Comparison of ENCODE assay signal across 8 cellular contexts in genomic region chr1:61851849-61852692, GRCh38.
DNase-seq lines count a peak whose midpoint lies in the region; ATAC-seq and TF ChIP-seq lines count a peak whose summit lies in the region.

No MANE protein-coding gene starts in this region.

- H3K27me3 Mint-ChIP-seq in nephron (ENCODE audit: low read depth) = no peaks in the 10 kb centered on the region

- H3K27ac ChIP-seq in C4-2B (no peak overlapping the region), SK-N-MC (no peak overlapping the region), esophagus muscularis mucosa (replicated peaks in 1 of 4) (no peak overlapping the region)

- no peaks in the 10 kb centered on the region for H3K9me3 Mint-ChIP-seq in nephron

- H3K4me3 Mint-ChIP-seq in nephron = no peak overlapping the region

- TF ChIP-seq POLR2A in NB4 (IDR thresholded peaks at IDR 0.05; ENCODE audit: extremely low read depth, insufficient read length) = no peak
- TF ChIP-seq POLR2A in esophagus muscularis mucosa (IDR thresholded peaks at IDR 0.05; ENCODE audit: low read depth) = no peak

- H3K9me3 ChIP-seq in SK-N-MC (ENCODE audit: low read depth, low read length) (no peaks in the 10 kb centered on the region), esophagus muscularis mucosa (no peaks in the 10 kb centered on the region)

- no peak for TF ChIP-seq EP300 in esophagus muscularis mucosa (IDR thresholded peaks at IDR 0.05)

- intact Hi-C loops in esophagus muscularis mucosa (cut with DNase I) = loop anchor here (5.0 kb wide), 2 partner anchors 810 to 880 kb away; no protein-coding TSS in a partner anchor

- H3K36me3 Mint-ChIP-seq in nephron (ENCODE audit: low read depth) = no peaks in the 10 kb centered on the region

- H3K4me3 ChIP-seq in NB4 (ENCODE audit: low read depth, low read length) (no peak overlapping the region), SK-N-MC (no peak overlapping the region), esophagus muscularis mucosa (no peak overlapping the region)

- WGBS in esophagus muscularis mucosa = 67% methylated on average over 6 of the region's 6 CpGs

- H3K27me3 ChIP-seq in esophagus muscularis mucosa = no peaks in the 10 kb centered on the region

- peak; percentile 66 for DNase-seq in NB4 (ENCODE audit: low read depth)
- DNase-seq in SK-N-MC (ENCODE audit: low read depth, low spot score) = peak; percentile 70
- DNase-seq in esophagus muscularis mucosa (ENCODE audit: extremely low spot score) = no peak
- DNase-seq in activated CD4-positive, alpha-beta T cell treated with anti-CD3 and anti-CD28 coated beads for 48 hours = no peak

- peak; percentile 70 for ATAC-seq in GM18867 (IDR thresholded peaks at IDR 0.05; ENCODE audit: unreplicated experiment)
- no peak for ATAC-seq in HG03442 (IDR thresholded peaks at IDR 0.05; ENCODE audit: unreplicated experiment)

- peaks cover 0 to 11% (median 11%) of the 10 kb centered on the region in 4 donors for H3K4me1 ChIP-seq in esophagus muscularis mucosa

- H3K36me3 ChIP-seq in SK-N-MC (ENCODE audit: insufficient read depth, low read length) (no peaks in the 10 kb centered on the region), esophagus muscularis mucosa (peaks cover 2 to 14% (median 6%) of the 10 kb centered on the region in 4 donors)

- peak overlapping the region; percentile 62 to 71 (median 67) for H3K27ac Mint-ChIP-seq in nephron

- H3K9ac ChIP-seq in SK-N-MC (ENCODE audit: insufficient read length) = no peak overlapping the region

- TF ChIP-seq CTCF in C4-2B (conservative IDR thresholded peaks at IDR 0.05) (peak; percentile 87), NB4 (IDR thresholded peaks at IDR 0.05; ENCODE audit: low read depth, low read length) (peak; percentile 50), esophagus muscularis mucosa (IDR thresholded peaks at IDR 0.05) (peak; percentile 60 to 73 (median 68)), nephron (IDR thresholded peaks at IDR 0.05; ENCODE audit: unreplicated experiment in 3 of 3) (peak; percentile 63 to 79 (median 70))

- H3K4me1 Mint-ChIP-seq in nephron = peaks cover 23% of the 10 kb centered on the region

Comparison
In these comparisons a context has a peak if more than half of its experiments do, and no peak if none do; other contexts are left out.
1. DNase-seq: peak in NB4 (single experiment) and SK-N-MC (single experiment); none in esophagus muscularis mucosa (single experiment) and activated CD4-positive, alpha-beta T cell treated with anti-CD3 and anti-CD28 coated beads for 48 hours (single experiment).
2. Peak in every context shown above with its lines, with median percentiles within 50 percentile points of each other: CTCF ChIP-seq.